ENCODE assay signal across 8 cellular contexts in genomic region chr3:10738688-10739372, GRCh38.
DNase-seq lines count a peak whose midpoint lies in the region; ATAC-seq and TF ChIP-seq lines count a peak whose summit lies in the region.

No MANE protein-coding gene starts in this region.

- POLR2A ChIA-PET in BJ (lab: Charles Lee) = no interaction called here

- peak; percentile 79 for TF ChIP-seq CTCF in BJ (IDR thresholded peaks at IDR 0.05; ENCODE audit: insufficient read depth, low read depth, low read length)

- CTCF ChIA-PET in BJ (lab: Yijun Ruan, JAX) = interaction anchor here (0.6 to 5.6 kb wide), 26 partner anchors 10 to 1234 kb away, joined by 3 to 80 read pairs (median 4); no protein-coding TSS in a partner anchor

- DNase-seq in BJ (ENCODE audit: low read depth) (no peak), H7 (peak; percentile 72), NCI-H526 (lab: John Stamatoyannopoulos, UW) (peak; percentile 50 to 88), medulla oblongata (ENCODE audit: extremely low spot score) (peak; percentile 79)
- DNase-seq in activated CD8-positive, alpha-beta memory T cell treated with anti-CD3 and anti-CD28 coated beads for 1 hour (ENCODE audit: extremely low read depth in 1 of 2, low read depth in 1 of 2) = peak; percentile 30 to 69
- peak; percentile 57 for DNase-seq in effector CD8-positive, alpha-beta T cell (lab: John Stamatoyannopoulos, UW)
- DNase-seq in stimulated activated CD8-positive, alpha-beta memory T cell treated with anti-CD3 and anti-CD28 coated beads, Interleukin-12 subunit alpha, Interleukin-12 subunit beta, amount 100 ng/mL, for 1 hour (ENCODE audit: low read depth) = peak; percentile 60

- no peak for ATAC-seq in HG02840 (IDR thresholded peaks at IDR 0.05; ENCODE audit: low FRiP score, unreplicated experiment)

- H3K4me3 ChIP-seq in BJ (ENCODE audit: low read depth, low read length) = no peak overlapping the region; the same call in 1 of the 2 replicates
- H3K4me3 ChIP-seq in H7 (ENCODE audit: insufficient read depth, low read depth, low read length) = peak overlapping the region; percentile 38

- peaks cover 1% of the 10 kb centered on the region; the same call in 1 of the 2 replicates for H3K27me3 ChIP-seq in BJ (ENCODE audit: control insufficient read depth, insufficient read depth, low read length)
- H3K27me3 ChIP-seq in H7 (ENCODE audit: control insufficient read depth, insufficient read depth, low read length) = peaks cover 1% of the 10 kb centered on the region

- H3K36me3 ChIP-seq in BJ (ENCODE audit: control insufficient read depth, insufficient read depth, low read length) = no peaks in the 10 kb centered on the region
- no peaks in the 10 kb centered on the region for H3K36me3 ChIP-seq in H7 (replicated peaks; ENCODE audit: control insufficient read depth, insufficient read depth, low read length)
